8 cellular contexts compared by ENCODE assay signal in genomic region chr2:315925-316324, GRCh38. TPM values are rescaled to one million over a fixed set of nuclear protein-coding genes. Genes with fewer than 3 reads are reported as not detected.
"Had no signal": no experiment of that assay in that cellular context is flagged by ENCODE, and none has a peak within 500 bp of the region (broad histone marks: within the 10 kb centered on the region; RNA-seq: fewer than 3 reads in every experiment).

No MANE protein-coding gene starts in this region.

RNA-seq across cellular contexts. Expression of gene ALKAL2, which starts 28.0 kb away (rescaled TPM):
- total RNA-seq: activated CD4-positive, alpha-beta memory T cell treated with anti-CD3 and anti-CD28 coated beads, Interleukin-2, amount 10 ng/mL, durations not matched to agents 7 days and 5 days; activated CD4-positive, alpha-beta T cell treated with anti-CD3 and anti-CD28 coated beads for 36 hours; activated CD4-positive, alpha-beta T cell treated with anti-CD3 and anti-CD28 coated beads, Interleukin-2, amount 10 ng/mL, durations not matched to agents 7 days and 5 days; activated CD8-positive, alpha-beta memory T cell treated with anti-CD3 and anti-CD28 coated beads, Interleukin-2, amount 10 ng/mL, durations not matched to agents 7 days and 5 days; activated CD8-positive, alpha-beta T cell treated with anti-CD3 and anti-CD28 coated beads, Interleukin-2, amount 10 ng/mL, durations not matched to agents 7 days and 5 days; activated naive CD4-positive, alpha-beta T cell treated with anti-CD3 and anti-CD28 coated beads for 36 hours; activated naive CD8-positive, alpha-beta T cell treated with anti-CD3 and anti-CD28 coated beads, Interleukin-2, amount 10 ng/mL, durations not matched to agents 7 days and 5 days; activated T-helper 17 cell treated with anti-CD3 and anti-CD28 coated beads, Interleukin-2, amount 50 U/mL, for 72 hours had no signal
